43 cellular contexts compared by ENCODE assay signal in genomic region chr6:160659562-160659961, GRCh38. TPM values are rescaled to one million over a fixed set of nuclear protein-coding genes. Genes with fewer than 3 reads are reported as not detected.
"Had no signal": no experiment of that assay in that cellular context is flagged by ENCODE, and none has a peak within 500 bp of the region (broad histone marks: within the 10 kb centered on the region; RNA-seq: fewer than 3 reads in every experiment).

No MANE protein-coding gene starts in this region.

- H3K4me3 ChIP-seq: adrenal gland, ascending aorta, body of pancreas, breast epithelium, cardiac muscle cell had no signal

- H3K4me1 Mint-ChIP-seq: activated naive CD4-positive, alpha-beta T cell treated with anti-CD3 and anti-CD28 coated beads, Interleukin-2, amount 10 ng/mL, durations not matched to agents 7 days and 5 days; activated naive CD4-positive, alpha-beta T cell treated with anti-CD3 and anti-CD28 coated beads, Interleukin-2, amount 50 U/mL, for 24 hours; activated naive CD8-positive, alpha-beta T cell treated with anti-CD3 and anti-CD28 coated beads for 36 hours; activated naive CD8-positive, alpha-beta T cell treated with anti-CD3 and anti-CD28 coated beads, Interleukin-2, amount 10 ng/mL, durations not matched to agents 7 days and 5 days; activated naive CD8-positive, alpha-beta T cell treated with anti-CD3 and anti-CD28 coated beads, Interleukin-2, amount 50 U/mL, for 24 hours; activated T-helper 17 cell treated with anti-CD3 and anti-CD28 coated beads, Interleukin-2, amount 50 U/mL, for 72 hours; brain; central memory CD8-positive, alpha-beta T cell had no signal

- H3K36me3 Mint-ChIP-seq: activated naive CD4-positive, alpha-beta T cell treated with anti-CD3 and anti-CD28 coated beads, Interleukin-2, amount 10 ng/mL, durations not matched to agents 7 days and 5 days; activated naive CD4-positive, alpha-beta T cell treated with anti-CD3 and anti-CD28 coated beads, Interleukin-2, amount 50 U/mL, for 24 hours; activated naive CD4-positive, alpha-beta T cell treated with anti-CD3 and anti-CD28 coated beads, Interleukin-2, amount 50 U/mL, for 72 hours; activated naive CD8-positive, alpha-beta T cell; activated naive CD8-positive, alpha-beta T cell treated with anti-CD3 and anti-CD28 coated beads for 36 hours; activated naive CD8-positive, alpha-beta T cell treated with anti-CD3 and anti-CD28 coated beads, Interleukin-2, amount 10 ng/mL, durations not matched to agents 7 days and 5 days; brain had no signal

- H3K9me3 ChIP-seq: adrenal gland, ascending aorta had no signal

- ATAC-seq: activated naive CD4-positive, alpha-beta T cell treated with anti-CD3 and anti-CD28 coated beads, Interleukin-2, amount 50 U/mL, for 72 hours; activated naive CD8-positive, alpha-beta T cell treated with anti-CD3 and anti-CD28 coated beads, Interleukin-2, amount 50 U/mL, for 24 hours; activated T-cell treated with anti-CD3 and anti-CD28 coated beads, Interleukin-2, amount 50 U/mL, for 4 hours; activated T-cell treated with anti-CD3 and anti-CD28 coated beads, Interleukin-2, amount 50 U/mL, for 72 hours; activated T-helper 17 cell treated with anti-CD3 and anti-CD28 coated beads, Interleukin-2, amount 50 U/mL, for 72 hours; body of pancreas had no signal

- H3K27me3 ChIP-seq: adrenal gland, ascending aorta, body of pancreas, brain microvascular endothelial cell, breast epithelium, cardiac muscle cell had no signal

- H3K27ac ChIP-seq: adrenal gland, ascending aorta, body of pancreas, brain microvascular endothelial cell, breast epithelium, cardiac muscle cell had no signal

- H3K36me3 ChIP-seq: adrenal gland, ascending aorta, brain microvascular endothelial cell, breast epithelium, cardiac muscle cell had no signal

- H3K4me1 ChIP-seq: adrenal gland, ascending aorta, breast epithelium had no signal

- DNase-seq: activated effector memory CD4-positive, alpha-beta T cell treated with anti-CD3 and anti-CD28 coated beads, Interleukin-2, amount 50 U/mL, for 16 hours; activated effector memory CD4-positive, alpha-beta T cell treated with Interleukin-2 at 50 U/mL for 16 hours; activated gamma-delta T cell; activated gamma-delta T cell treated with Interleukin-2 at 50 U/mL for 16 hours; activated naive CD4-positive, alpha-beta T cell; activated naive CD4-positive, alpha-beta T cell treated with anti-CD3 and anti-CD28 coated beads for 36 hours; activated naive CD4-positive, alpha-beta T cell treated with anti-CD3 and anti-CD28 coated beads, Interleukin-2, amount 10 ng/mL, durations not matched to agents 7 days and 5 days; activated naive CD4-positive, alpha-beta T cell treated with anti-CD3 and anti-CD28 coated beads, Interleukin-2, amount 50 U/mL, for 16 hours; activated naive CD4-positive, alpha-beta T cell treated with Interleukin-2 at 50 U/mL for 16 hours; activated naive CD8-positive, alpha-beta T cell treated with anti-CD3 and anti-CD28 coated beads for 36 hours; activated naive CD8-positive, alpha-beta T cell treated with anti-CD3 and anti-CD28 coated beads, Interleukin-2, amount 10 ng/mL, durations not matched to agents 7 days and 5 days; activated naive CD8-positive, alpha-beta T cell treated with anti-CD3 and anti-CD28 coated beads, Interleukin-2, amount 50 U/mL, for 24 hours; activated T-cell treated with anti-CD3 and anti-CD28 coated beads, Interleukin-2, amount 50 U/mL, for 1 hour; activated T-cell treated with anti-CD3 and anti-CD28 coated beads, Interleukin-2, amount 50 U/mL, for 24 hours; activated T-cell treated with anti-CD3 and anti-CD28 coated beads, Interleukin-2, amount 50 U/mL, for 4 hours; activated T-cell treated with anti-CD3 and anti-CD28 coated beads, Interleukin-2, amount 50 U/mL, for 48 hours; activated T-cell treated with anti-CD3 and anti-CD28 coated beads, Interleukin-2, amount 50 U/mL, for 72 hours; adrenal gland; amniotic stem cell; amygdala; anterior cingulate cortex; aorta; body of pancreas; brain microvascular endothelial cell; caudate nucleus; central memory CD4-positive, alpha-beta T cell; cerebellar nuclear complex had no signal

- H3K27ac Mint-ChIP-seq: activated naive CD4-positive, alpha-beta T cell treated with anti-CD3 and anti-CD28 coated beads for 36 hours; activated naive CD4-positive, alpha-beta T cell treated with anti-CD3 and anti-CD28 coated beads, Interleukin-2, amount 10 ng/mL, durations not matched to agents 7 days and 5 days; activated naive CD4-positive, alpha-beta T cell treated with anti-CD3 and anti-CD28 coated beads, Interleukin-2, amount 50 U/mL, for 24 hours; activated naive CD4-positive, alpha-beta T cell treated with anti-CD3 and anti-CD28 coated beads, Interleukin-2, amount 50 U/mL, for 72 hours; activated naive CD8-positive, alpha-beta T cell; activated naive CD8-positive, alpha-beta T cell treated with anti-CD3 and anti-CD28 coated beads for 36 hours; activated naive CD8-positive, alpha-beta T cell treated with anti-CD3 and anti-CD28 coated beads, Interleukin-2, amount 10 ng/mL, durations not matched to agents 7 days and 5 days; activated naive CD8-positive, alpha-beta T cell treated with anti-CD3 and anti-CD28 coated beads, Interleukin-2, amount 50 U/mL, for 24 hours; activated T-cell treated with anti-CD3 and anti-CD28 coated beads, Interleukin-2, amount 50 U/mL, for 24 hours; activated T-cell treated with anti-CD3 and anti-CD28 coated beads, Interleukin-2, amount 50 U/mL, for 72 hours; activated T-helper 1 cell treated with anti-CD3 and anti-CD28 coated beads, Interleukin-12 subunit alpha, Interleukin-12 subunit beta, Interleukin-2, Interleukin-4 antibody, amounts not matched to agents 30 ng/mL and 10 ng/mL and 1 ng/mL, durations not matched to agents 14 hours and 24 hours and 36 hours; activated T-helper 17 cell treated with anti-CD3 and anti-CD28 coated beads, Interleukin-2, amount 50 U/mL, for 72 hours; activated T-helper 2 cell treated with anti-CD3 and anti-CD28 coated beads, Interferon-gamma antibody, Interleukin-2, Interleukin-4, amounts not matched to agents 10 μg/mL and 5 μg/mL and 100 μg/mL, durations not matched to agents 14 hours and 24 hours and 36 hours; brain had no signal

- H3K9me3 Mint-ChIP-seq: activated naive CD4-positive, alpha-beta T cell treated with anti-CD3 and anti-CD28 coated beads, Interleukin-2, amount 50 U/mL, for 24 hours; activated T-cell treated with anti-CD3 and anti-CD28 coated beads, Interleukin-2, amount 50 U/mL, for 4 hours; activated T-cell treated with anti-CD3 and anti-CD28 coated beads, Interleukin-2, amount 50 U/mL, for 72 hours; activated T-helper 1 cell treated with anti-CD3 and anti-CD28 coated beads, Interleukin-12 subunit alpha, Interleukin-12 subunit beta, Interleukin-2, Interleukin-4 antibody, amounts not matched to agents 30 ng/mL and 10 ng/mL and 1 ng/mL, durations not matched to agents 14 hours and 24 hours and 36 hours; activated T-helper 2 cell treated with anti-CD3 and anti-CD28 coated beads, Interferon-gamma antibody, Interleukin-2, Interleukin-4, amounts not matched to agents 10 μg/mL and 5 μg/mL and 100 μg/mL, durations not matched to agents 14 hours and 24 hours and 36 hours had no signal

- H3K4me3 Mint-ChIP-seq: activated naive CD4-positive, alpha-beta T cell treated with anti-CD3 and anti-CD28 coated beads for 36 hours; activated naive CD4-positive, alpha-beta T cell treated with anti-CD3 and anti-CD28 coated beads, Interleukin-2, amount 10 ng/mL, durations not matched to agents 7 days and 5 days; activated naive CD4-positive, alpha-beta T cell treated with anti-CD3 and anti-CD28 coated beads, Interleukin-2, amount 50 U/mL, for 24 hours; activated naive CD8-positive, alpha-beta T cell; activated naive CD8-positive, alpha-beta T cell treated with anti-CD3 and anti-CD28 coated beads for 36 hours; activated naive CD8-positive, alpha-beta T cell treated with anti-CD3 and anti-CD28 coated beads, Interleukin-2, amount 10 ng/mL, durations not matched to agents 7 days and 5 days; activated naive CD8-positive, alpha-beta T cell treated with anti-CD3 and anti-CD28 coated beads, Interleukin-2, amount 50 U/mL, for 24 hours; activated T-cell treated with anti-CD3 and anti-CD28 coated beads, Interleukin-2, amount 50 U/mL, for 24 hours; activated T-cell treated with anti-CD3 and anti-CD28 coated beads, Interleukin-2, amount 50 U/mL, for 4 hours; activated T-cell treated with anti-CD3 and anti-CD28 coated beads, Interleukin-2, amount 50 U/mL, for 72 hours; activated T-helper 1 cell treated with anti-CD3 and anti-CD28 coated beads, Interleukin-12 subunit alpha, Interleukin-12 subunit beta, Interleukin-2, Interleukin-4 antibody, amounts not matched to agents 30 ng/mL and 10 ng/mL and 1 ng/mL, durations not matched to agents 14 hours and 24 hours and 36 hours; activated T-helper 17 cell treated with anti-CD3 and anti-CD28 coated beads, Interleukin-2, amount 50 U/mL, for 72 hours; brain; central memory CD8-positive, alpha-beta T cell had no signal

RNA-seq across cellular contexts. Expression of gene LPA, which starts 4.5 kb away (rescaled TPM):
- total RNA-seq: activated naive CD4-positive, alpha-beta T cell treated with anti-CD3 and anti-CD28 coated beads for 36 hours; activated naive CD4-positive, alpha-beta T cell treated with anti-CD3 and anti-CD28 coated beads, Interleukin-2, amount 50 U/mL, for 72 hours; activated naive CD8-positive, alpha-beta T cell treated with anti-CD3 and anti-CD28 coated beads for 36 hours; activated naive CD8-positive, alpha-beta T cell treated with anti-CD3 and anti-CD28 coated beads, Interleukin-2, amount 10 ng/mL, durations not matched to agents 7 days and 5 days; activated T-cell treated with anti-CD3 and anti-CD28 coated beads, Interleukin-2, amount 50 U/mL, for 72 hours; activated T-helper 1 cell treated with anti-CD3 and anti-CD28 coated beads, Interleukin-12 subunit alpha, Interleukin-12 subunit beta, Interleukin-2, Interleukin-4 antibody, amounts not matched to agents 30 ng/mL and 10 ng/mL and 1 ng/mL, durations not matched to agents 14 hours and 24 hours and 36 hours; activated T-helper 17 cell treated with anti-CD3 and anti-CD28 coated beads, Interleukin-2, amount 50 U/mL, for 72 hours; activated T-helper 2 cell treated with anti-CD3 and anti-CD28 coated beads, Interferon-gamma antibody, Interleukin-2, Interleukin-4, amounts not matched to agents 10 μg/mL and 5 μg/mL and 100 μg/mL, durations not matched to agents 14 hours and 24 hours and 36 hours; aorta; ascending aorta; astrocyte; cardiac septum; chondrocyte had no signal

RNA-seq across cellular contexts. Expression of gene PLG, which starts 42.5 kb away (rescaled TPM):
- total RNA-seq: activated naive CD4-positive, alpha-beta T cell treated with anti-CD3 and anti-CD28 coated beads for 36 hours; activated naive CD4-positive, alpha-beta T cell treated with anti-CD3 and anti-CD28 coated beads, Interleukin-2, amount 50 U/mL, for 72 hours; activated naive CD8-positive, alpha-beta T cell treated with anti-CD3 and anti-CD28 coated beads for 36 hours; activated T-helper 17 cell treated with anti-CD3 and anti-CD28 coated beads, Interleukin-2, amount 50 U/mL, for 72 hours; aorta; body of pancreas; breast epithelium; bronchial epithelial cell; cardiac muscle cell; cardiac septum; cerebellum; chondrocyte had no signal
